In the genomic region with DNA sequence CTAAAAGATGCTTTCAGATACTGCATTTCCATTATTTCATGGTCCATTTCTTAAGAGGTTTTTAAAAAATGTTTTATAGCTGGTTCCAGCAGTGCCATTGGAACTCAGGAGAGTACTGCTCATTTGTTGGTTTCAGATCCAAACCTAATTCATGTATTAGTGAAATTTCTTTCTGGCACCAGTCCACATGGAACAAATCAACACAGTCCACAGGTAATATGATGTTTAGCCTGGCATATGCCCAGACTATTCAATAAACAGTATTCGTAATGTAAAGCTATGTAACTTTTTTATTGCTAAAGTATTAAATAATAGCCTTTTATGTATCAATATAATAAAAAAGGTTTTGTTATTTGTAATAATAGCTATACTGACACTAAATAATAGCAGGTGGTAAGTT, we compare ENCODE assay signal across 18 cellular contexts.
DNase-seq lines count a peak whose midpoint lies in the region; ATAC-seq, FAIRE-seq and TF ChIP-seq lines count a peak whose summit lies in the region.
"Had no signal": no experiment of that assay in that cellular context is flagged by ENCODE, and none has a peak within 500 bp of the region (broad histone marks: within the 10 kb centered on the region; RNA-seq: fewer than 3 reads in every experiment).

No MANE protein-coding gene starts in this region.

- ATAC-seq in central memory CD8-positive, alpha-beta T cell (replicated peaks; ENCODE audit: extremely low read depth, poor library complexity, severe bottlenecking): no peak
- ATAC-seq: GM23338 had no signal

- H3K4me3 ChIP-seq in LNCaP clone FGC (ENCODE audit: low read depth, low read length): no peak overlapping the region
- H3K4me3 ChIP-seq: GM23338, HAP-1 had no signal

- FAIRE-seq in HTR-8/SVneo (lab: Jason Lieb, UNC): peak; percentile 33
- FAIRE-seq: GM12891, GM18507, H54 had no signal

- peak overlapping the region; percentile 70 for H3K27ac Mint-ChIP-seq in central memory CD8-positive, alpha-beta T cell (ENCODE audit: low read depth)
- H3K27ac Mint-ChIP-seq: GM23338, HFFc6 had no signal

- no peaks in the 10 kb centered on the region for H3K27me3 Mint-ChIP-seq in central memory CD8-positive, alpha-beta T cell
- H3K27me3 Mint-ChIP-seq: CD4-positive, alpha-beta memory T cell had no signal

- H3K36me3 Mint-ChIP-seq in central memory CD8-positive, alpha-beta T cell (ENCODE audit: insufficient read depth): peaks cover 39% of the 10 kb centered on the region

- TF ChIP-seq CTCF in LNCaP clone FGC (IDR thresholded peaks at IDR 0.05; ENCODE audit: control insufficient read depth, extremely low read depth, insufficient read depth): no peak

- H3K9me3 Mint-ChIP-seq in central memory CD8-positive, alpha-beta T cell: no peaks in the 10 kb centered on the region
- H3K9me3 Mint-ChIP-seq: CD4-positive, alpha-beta memory T cell; GM23338; HFFc6 had no signal

- DNase-seq in HTR-8/SVneo (ENCODE audit: insufficient read length, low spot score): no peak
- peak; percentile 54 for DNase-seq in LNCaP clone FGC (ENCODE audit: low read depth)
- DNase-seq in central memory CD8-positive, alpha-beta T cell (ENCODE audit: low spot score in 2 of 2): no peak
- no peak for DNase-seq in NCI-H748 (lab: John Stamatoyannopoulos, UW; ENCODE audit: unreplicated experiment)
- DNase-seq in DMS 273 treated with DMSO at 0.1 percent for 48 hours (lab: John Stamatoyannopoulos, UW): no peak
- DNase-seq in SIG-M5 (lab: John Stamatoyannopoulos, UW): no peak
- DNase-seq: C1 segment of cervical spinal cord; Caco-2; CD4-positive, alpha-beta memory T cell; DMS79; EL; GDM1; HFFc6 had no signal

- H3K4me3 Mint-ChIP-seq in central memory CD8-positive, alpha-beta T cell: no peak overlapping the region
- H3K4me3 Mint-ChIP-seq: GM23338, HFFc6 had no signal

- H3K4me1 Mint-ChIP-seq in central memory CD8-positive, alpha-beta T cell: peaks cover under 1% of the 10 kb centered on the region
